13 cellular contexts compared by ENCODE assay signal in genomic region chr5:112915831-112916230, GRCh38. TPM values are rescaled to one million over a fixed set of nuclear protein-coding genes. Genes with fewer than 3 reads are reported as not detected.
DNase-seq lines count a peak whose midpoint lies in the region; ATAC-seq, FAIRE-seq and TF ChIP-seq lines count a peak whose summit lies in the region.
"Had no signal": no experiment of that assay in that cellular context is flagged by ENCODE, and none has a peak within 500 bp of the region (broad histone marks: within the 10 kb centered on the region; RNA-seq: fewer than 3 reads in every experiment).

No MANE protein-coding gene starts in this region.

- no peak for DNase-seq in DND-41
- DNase-seq in chondrocyte (ENCODE audit: low spot score), result no peak
- no peak for DNase-seq in NOMO-1 treated with DMSO at 0.1 percent for 48 hours (lab: John Stamatoyannopoulos, UW; ENCODE audit: unreplicated experiment)
- no peak for DNase-seq in kidney
- DNase-seq in GM10266 (ENCODE audit: extremely low spot score), result no peak
- DNase-seq: DMS79, foreskin keratinocyte, KG1, posterior cingulate gyrus, trophoblast cell had no signal

- H4K20me1 ChIP-seq in DND-41 (ENCODE audit: insufficient read depth, low read length), result 0 out of 2 replicates have a peak, but pooled peaks cover 5% of the 10 kb centered on the region

- H3K9me3 ChIP-seq in DND-41 (ENCODE audit: insufficient read depth, low read length, severe bottlenecking), result no peaks in the 10 kb centered on the region
- H3K9me3 ChIP-seq in kidney (ENCODE audit: control insufficient read depth in 1 of 2, low read length in 2 of 2), result no peaks in the 10 kb centered on the region

- no peak overlapping the region for H3K9ac ChIP-seq in DND-41 (ENCODE audit: low read depth, low read length)
- H3K9ac ChIP-seq in kidney (ENCODE audit: low read length in 2 of 2), result no peak overlapping the region

- H3K4me3 ChIP-seq in DND-41 (ENCODE audit: low read depth in 1 of 2, low read length in 2 of 2) (no peak overlapping the region), kidney (ENCODE audit: low read length in 2 of 2) (no peak overlapping the region)

- H3K4me1 Mint-ChIP-seq in chondrocyte (ENCODE audit: low read depth), result peaks cover 67% of the 10 kb centered on the region

- no peak for FAIRE-seq in kidney (lab: Jason Lieb, UNC)

- no peaks in the 10 kb centered on the region for H3K27me3 Mint-ChIP-seq in chondrocyte (ENCODE audit: low read depth)

- H3K36me3 Mint-ChIP-seq in chondrocyte (ENCODE audit: low read depth), result peaks cover 15% of the 10 kb centered on the region

- ATAC-seq in DND-41 (ENCODE audit: insufficient read depth, low read depth) (peak; percentile 80), GM18909 (IDR thresholded peaks at IDR 0.05; ENCODE audit: poor library complexity, unreplicated experiment) (peak; percentile 57), HG03095 (IDR thresholded peaks at IDR 0.05; ENCODE audit: unreplicated experiment) (peak; percentile 58), GM18519 (IDR thresholded peaks at IDR 0.05; ENCODE audit: low FRiP score, unreplicated experiment) (no peak)
- ATAC-seq: foreskin keratinocyte had no signal

- no peak overlapping the region for H3K4me2 ChIP-seq in DND-41 (ENCODE audit: insufficient read depth, low read length)

- peak overlapping the region; percentile 34 for H3K27ac Mint-ChIP-seq in chondrocyte (ENCODE audit: unreplicated experiment)

- H3K4me1 ChIP-seq in DND-41 (ENCODE audit: insufficient read depth, low read length) (peaks cover 43% of the 10 kb centered on the region), kidney (ENCODE audit: control insufficient read depth in 1 of 2, insufficient read depth in 1 of 2, low read depth in 1 of 2, low read length in 2 of 2) (peaks cover 12 to 16% of the 10 kb centered on the region in 2 donors)

- no peak overlapping the region for H2AFZ ChIP-seq in DND-41 (ENCODE audit: low read depth, low read length)

- no peaks in the 10 kb centered on the region for H3K27me3 ChIP-seq in DND-41 (ENCODE audit: insufficient read depth, low read length, poor library complexity)
- H3K27me3 ChIP-seq: foreskin keratinocyte had no signal

- H3K27ac ChIP-seq in DND-41 (ENCODE audit: low read length) (no peak overlapping the region; the same call in 1 of the 2 replicates), kidney (ENCODE audit: low read depth in 2 of 2, low read length in 2 of 2) (no peak overlapping the region)
- H3K27ac ChIP-seq: foreskin keratinocyte had no signal

- TF ChIP-seq CTCF in DND-41 (IDR thresholded peaks at IDR 0.05; ENCODE audit: borderline replicate concordance, extremely low read depth, low read length, poor library complexity, severe bottlenecking) (no peak), chondrocyte (IDR thresholded peaks at IDR 0.05) (no peak), kidney (IDR thresholded peaks at IDR 0.05; ENCODE audit: borderline replicate concordance, extremely low read depth, insufficient read depth) (no peak), GM10266 (IDR thresholded peaks at IDR 0.05; ENCODE audit: control insufficient read depth, insufficient read depth, low read depth, missing control alignments) (no peak)

- H3K9me3 Mint-ChIP-seq in chondrocyte (ENCODE audit: low read depth), result no peaks in the 10 kb centered on the region

- H3K79me2 ChIP-seq in DND-41 (ENCODE audit: insufficient read depth, low read length), result peaks cover 72% of the 10 kb centered on the region

- intact Hi-C loops in kidney (cut with DNase I), result no loop called here

- peaks cover 64% of the 10 kb centered on the region for H3K36me3 ChIP-seq in DND-41 (ENCODE audit: insufficient read depth, low read length)
- peaks cover 0 to 6% of the 10 kb centered on the region in 2 donors for H3K36me3 ChIP-seq in kidney (ENCODE audit: control insufficient read depth in 1 of 2, insufficient read depth in 2 of 2, low read length in 2 of 2)

- H3K4me3 Mint-ChIP-seq in chondrocyte (ENCODE audit: unreplicated experiment), result no peak overlapping the region

RNA-seq across cellular contexts. Expression of gene REEP5, which starts 6.2 kb away (rescaled TPM):
- total RNA-seq in chondrocyte (75.6 to 89.6 TPM (median 87.6 TPM) in 3 replicates), kidney (132 TPM)
- 157 TPM for polyA plus RNA-seq in kidney (ENCODE audit: insufficient read depth, low read depth, low replicate concordance)

RNA-seq across cellular contexts. Expression of gene SRP19, which starts 54.7 kb away (rescaled TPM):
- 49.2 to 60.9 TPM (median 55.7 TPM) in 3 replicates for total RNA-seq in chondrocyte
- total RNA-seq in kidney, result 33.0 TPM
- 80.6 TPM for polyA plus RNA-seq in kidney (ENCODE audit: insufficient read depth, low read depth, low replicate concordance)
